10 cellular contexts compared by ENCODE assay signal in the genomic region with DNA sequence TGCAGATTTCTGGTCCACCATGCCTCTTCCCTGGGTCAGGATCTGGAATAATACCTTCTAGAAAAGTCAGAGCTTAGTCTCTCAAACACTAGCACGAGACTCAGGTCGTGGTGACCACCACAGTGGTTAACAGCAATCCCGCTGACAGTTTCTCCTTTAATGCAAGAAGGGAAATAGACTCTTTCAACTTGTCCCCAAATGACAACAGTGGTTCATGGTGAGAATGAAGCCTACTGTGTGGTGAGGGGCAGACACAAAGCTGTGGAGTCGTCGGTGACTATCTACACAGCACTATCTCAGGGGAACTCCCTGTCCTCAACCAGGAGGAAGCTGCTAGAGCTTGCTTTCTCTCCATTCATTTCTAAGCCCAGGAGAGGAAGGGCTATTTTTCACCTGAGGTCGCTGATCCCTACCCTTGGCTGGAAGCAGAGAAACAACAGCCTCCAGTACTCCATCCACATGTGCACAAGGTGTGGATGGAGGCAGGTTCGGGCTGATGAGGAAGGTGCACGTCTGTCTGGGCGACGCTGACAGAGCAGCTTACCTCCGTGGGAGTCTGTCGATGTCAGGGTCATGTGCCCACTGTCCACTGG.
DNase-seq lines count a peak whose midpoint lies in the region; ATAC-seq, FAIRE-seq and TF ChIP-seq lines count a peak whose summit lies in the region.
"Had no signal": no experiment of that assay in that cellular context is flagged by ENCODE, and none has a peak within 500 bp of the region (broad histone marks: within the 10 kb centered on the region; RNA-seq: fewer than 3 reads in every experiment).

No MANE protein-coding gene starts in this region.

- no peak overlapping the region for H2AFZ ChIP-seq in osteoblast (ENCODE audit: low read length)

- peaks cover 19% of the 10 kb centered on the region for H4K20me1 ChIP-seq in osteoblast (ENCODE audit: insufficient read depth, low read length)

- H3K4me1 ChIP-seq in osteoblast (ENCODE audit: insufficient read depth, low read length): peaks cover 49% of the 10 kb centered on the region

- H3K4me1 Mint-ChIP-seq in T-helper 1 cell treated with Interleukin-12 subunit alpha and Interleukin-12 subunit beta and Interleukin-4 antibody, amounts not matched to agents 30 μg/mL and 1 μg/mL, for 36 hours (ENCODE audit: low read depth): peaks cover 54% of the 10 kb centered on the region

- DNase-seq in osteoblast (ENCODE audit: insufficient read length, low spot score, missing footprints) (no peak), putamen (ENCODE audit: low spot score) (no peak), frontal cortex (ENCODE audit: low spot score in 2 of 2) (no peak), inferior parietal cortex (ENCODE audit: extremely low spot score) (no peak)
- DNase-seq: colonic mucosa, SIG-M5 had no signal

- peak overlapping the region; percentile 82 for H3K27ac ChIP-seq in osteoblast (ENCODE audit: low read depth, low read length)
- H3K27ac ChIP-seq: colonic mucosa had no signal

- no peaks in the 10 kb centered on the region for H3K9me3 ChIP-seq in osteoblast (ENCODE audit: low read depth, low read length)
- H3K9me3 ChIP-seq: colonic mucosa had no signal

- no peak for TF ChIP-seq CTCF in osteoblast (IDR thresholded peaks at IDR 0.05; ENCODE audit: extremely low read depth, low read depth, low read length)

- H3K36me3 Mint-ChIP-seq in T-helper 1 cell treated with Interleukin-12 subunit alpha and Interleukin-12 subunit beta and Interleukin-4 antibody, amounts not matched to agents 30 μg/mL and 1 μg/mL, for 36 hours (ENCODE audit: low read depth): peaks cover 24% of the 10 kb centered on the region

- H3K4me3 ChIP-seq in osteoblast (ENCODE audit: insufficient read depth, low read length): no peak overlapping the region
- H3K4me3 ChIP-seq: colonic mucosa had no signal

- H3K27me3 Mint-ChIP-seq in T-helper 1 cell treated with Interleukin-12 subunit alpha and Interleukin-12 subunit beta and Interleukin-4 antibody, amounts not matched to agents 30 μg/mL and 1 μg/mL, for 36 hours (ENCODE audit: low read depth): no peaks in the 10 kb centered on the region

- no peaks in the 10 kb centered on the region for H3K36me3 ChIP-seq in osteoblast (ENCODE audit: insufficient read depth, low read length)
- H3K36me3 ChIP-seq: colonic mucosa had no signal

- no peak for FAIRE-seq in frontal cortex (lab: Jason Lieb, UNC)

- ATAC-seq in GM18867 (IDR thresholded peaks at IDR 0.05; ENCODE audit: unreplicated experiment): peak; percentile 58
- peak; percentile 63 for ATAC-seq in GM21723 (IDR thresholded peaks at IDR 0.05; ENCODE audit: unreplicated experiment)

- peaks cover 93% of the 10 kb centered on the region for H3K79me2 ChIP-seq in osteoblast (ENCODE audit: insufficient read depth, low read length)

- no peaks in the 10 kb centered on the region for H3K9me3 Mint-ChIP-seq in T-helper 1 cell treated with Interleukin-12 subunit alpha and Interleukin-12 subunit beta and Interleukin-4 antibody, amounts not matched to agents 30 μg/mL and 1 μg/mL, for 36 hours
- H3K9me3 Mint-ChIP-seq: neural crest cell had no signal

- no peak overlapping the region for H3K4me3 Mint-ChIP-seq in T-helper 1 cell treated with Interleukin-12 subunit alpha and Interleukin-12 subunit beta and Interleukin-4 antibody, amounts not matched to agents 30 μg/mL and 1 μg/mL, for 36 hours
- H3K4me3 Mint-ChIP-seq: neural crest cell had no signal

- H3K27me3 ChIP-seq in osteoblast (ENCODE audit: insufficient read depth, low read length): no peaks in the 10 kb centered on the region
- H3K27me3 ChIP-seq: colonic mucosa had no signal

- peak overlapping the region; percentile 74 for H3K4me2 ChIP-seq in osteoblast (ENCODE audit: insufficient read depth, low read length)

- peak overlapping the region; percentile 18 for H3K27ac Mint-ChIP-seq in T-helper 1 cell treated with Interleukin-12 subunit alpha and Interleukin-12 subunit beta and Interleukin-4 antibody, amounts not matched to agents 30 μg/mL and 1 μg/mL, for 36 hours
